Comparison of ENCODE assay signal across 24 cellular contexts in genomic region chr10:119041332-119041731, GRCh38.
"Had no signal": no experiment of that assay in that cellular context is flagged by ENCODE, and none has a peak within 500 bp of the region (broad histone marks: within the 10 kb centered on the region; RNA-seq: fewer than 3 reads in every experiment).

No MANE protein-coding gene starts in this region.

- H3K4me1 ChIP-seq: Peyer's patch, SJCRH30 had no signal

- H3K27me3 ChIP-seq: Peyer's patch, SJCRH30 had no signal

- H3K27ac ChIP-seq: Peyer's patch, RWPE1, SJCRH30 had no signal

- H3K9ac ChIP-seq: SK-N-SH had no signal

- H3K27ac Mint-ChIP-seq: activated CD4-positive, alpha-beta memory T cell treated with anti-CD3 and anti-CD28 coated beads for 36 hours; activated naive CD4-positive, alpha-beta T cell treated with anti-CD3 and anti-CD28 coated beads, Interleukin-2, amount 50 U/mL, for 24 hours; activated T-helper 2 cell treated with anti-CD3 and anti-CD28 coated beads, Interferon-gamma antibody, Interleukin-2, Interleukin-4, amounts not matched to agents 10 μg/mL and 5 μg/mL and 100 μg/mL, durations not matched to agents 14 hours and 24 hours and 36 hours had no signal

- H3K4me3 ChIP-seq: K562, Peyer's patch, SJCRH30 had no signal

- DNase-seq: activated CD4-positive, alpha-beta memory T cell treated with anti-CD3 and anti-CD28 coated beads for 36 hours; activated CD4-positive, alpha-beta T cell treated with anti-CD3 and anti-CD28 coated beads for 48 hours; activated CD8-positive, alpha-beta memory T cell treated with anti-CD3 and anti-CD28 coated beads for 24 hours; activated gamma-delta T cell treated with Interleukin-2 at 50 U/mL for 16 hours; activated T-cell treated with anti-CD3 and anti-CD28 coated beads, Interleukin-2, amount 50 U/mL, for 48 hours; amniotic stem cell; cerebellar nuclear complex; Kasumi-1; NCI-H1105 treated with DMSO at 0.1 percent for 48 hours; NCI-H1436 treated with DMSO at 0.1 percent for 48 hours; NCI-H187; NCI-H2081; NCI-H510A treated with DMSO at 0.1 percent for 48 hours; Peyer's patch; Right ventricle myocardium superior; SJCRH30; SK-N-SH; T-helper 1 cell had no signal

- H3K27me3 Mint-ChIP-seq: activated CD4-positive, alpha-beta memory T cell treated with anti-CD3 and anti-CD28 coated beads for 36 hours; activated naive CD4-positive, alpha-beta T cell treated with anti-CD3 and anti-CD28 coated beads, Interleukin-2, amount 50 U/mL, for 24 hours; brain had no signal

- H3K9me3 Mint-ChIP-seq: activated CD4-positive, alpha-beta memory T cell treated with anti-CD3 and anti-CD28 coated beads for 36 hours; activated naive CD4-positive, alpha-beta T cell treated with anti-CD3 and anti-CD28 coated beads, Interleukin-2, amount 50 U/mL, for 24 hours; activated T-helper 2 cell treated with anti-CD3 and anti-CD28 coated beads, Interferon-gamma antibody, Interleukin-2, Interleukin-4, amounts not matched to agents 10 μg/mL and 5 μg/mL and 100 μg/mL, durations not matched to agents 14 hours and 24 hours and 36 hours; brain had no signal

- ATAC-seq: activated CD4-positive, CD25-positive, alpha-beta regulatory T cell treated with anti-CD3 and anti-CD28 coated beads, Interleukin-2, amount 50 U/mL, for 24 hours; K562 had no signal

- H3K9me3 ChIP-seq: Peyer's patch, SJCRH30, SK-N-SH had no signal

- H3K4me3 Mint-ChIP-seq: activated CD4-positive, alpha-beta memory T cell treated with anti-CD3 and anti-CD28 coated beads for 36 hours; activated naive CD4-positive, alpha-beta T cell treated with anti-CD3 and anti-CD28 coated beads, Interleukin-2, amount 50 U/mL, for 24 hours; brain had no signal
